ENCODE assay signal across 8 cellular contexts in the genomic region with DNA sequence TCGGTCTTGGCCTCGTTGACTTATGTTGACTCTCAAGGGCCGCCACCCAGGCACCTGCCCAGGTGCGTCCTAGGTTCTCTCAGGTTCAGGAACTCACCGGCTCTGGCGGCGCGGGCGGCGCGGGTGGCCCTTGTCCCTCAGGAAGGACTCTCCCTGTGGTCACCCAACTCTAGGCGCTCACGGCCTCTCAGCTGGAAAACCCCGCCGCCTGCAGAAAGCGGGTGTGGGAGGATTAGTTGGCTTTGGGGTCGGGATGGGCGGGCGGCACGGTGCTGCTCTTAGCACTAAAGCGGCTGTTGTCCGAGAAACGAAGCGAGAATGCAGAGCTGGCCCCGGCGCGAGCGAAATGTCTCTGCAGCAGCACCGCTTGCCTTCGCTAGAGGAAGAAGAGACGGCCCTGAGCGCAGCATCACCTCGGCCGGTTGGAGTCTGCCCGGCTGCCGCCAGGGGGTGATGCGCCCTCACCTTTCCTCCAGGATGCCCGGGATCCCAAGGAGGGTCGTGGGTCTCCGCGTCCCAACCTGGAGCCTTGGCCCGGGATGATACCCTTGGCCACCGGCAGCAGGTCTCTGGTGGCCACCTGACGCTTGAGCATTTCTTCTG. TPM values are rescaled to one million over a fixed set of nuclear protein-coding genes. Genes with fewer than 3 reads are reported as not detected.
DNase-seq lines count a peak whose midpoint lies in the region; ATAC-seq and TF ChIP-seq lines count a peak whose summit lies in the region.

No MANE protein-coding gene starts in this region.

- no peak overlapping the region for H3K27ac Mint-ChIP-seq in chondrocyte (ENCODE audit: unreplicated experiment)

- intact Hi-C loops in left colon (cut with DNase I, micrococcal nuclease): loop anchor here in 1 of 2 donors (5.0 kb wide), 1 partner anchor 173 kb away; no protein-coding TSS in a partner anchor

- no peaks in the 10 kb centered on the region for H3K9me3 Mint-ChIP-seq in chondrocyte (ENCODE audit: low read depth)

- no peaks in the 10 kb centered on the region for H3K4me1 Mint-ChIP-seq in chondrocyte (ENCODE audit: low read depth)

- peaks cover 38% of the 10 kb centered on the region for H3K27me3 Mint-ChIP-seq in chondrocyte (ENCODE audit: low read depth)

- H3K4me3 Mint-ChIP-seq in chondrocyte (ENCODE audit: unreplicated experiment): no peak overlapping the region

- TF ChIP-seq CTCF in AG04449 (IDR thresholded peaks at IDR 0.05; ENCODE audit: insufficient read depth, low read length, missing control alignments) (peak; percentile 63), chondrocyte (IDR thresholded peaks at IDR 0.05) (peak; percentile 81)

- CTCF ChIA-PET in AG04449 (lab: Yijun Ruan, JAX): interaction anchor here (1.0 to 7.0 kb wide), 3 partner anchors 22 to 176 kb away, joined by 3 to 89 read pairs (median 3); no protein-coding TSS in a partner anchor

- POLR2A ChIA-PET in AG04449 (lab: Yijun Ruan, JAX): interaction anchor here (0.5 kb wide), 1 partner anchor 250 kb away, joined by 3 read pairs; no protein-coding TSS in a partner anchor

- no peak overlapping the region for H3K4me3 ChIP-seq in AG04449 (ENCODE audit: low read depth, low read length)

- ATAC-seq in GM21526 (IDR thresholded peaks at IDR 0.05; ENCODE audit: low FRiP score, unreplicated experiment) (peak; percentile 68), left colon (peak; percentile 95)

- no peak for DNase-seq in AG04449 (ENCODE audit: low read depth, low spot score)
- DNase-seq in T follicular helper cell (ENCODE audit: low read depth): peak; percentile 6
- DNase-seq in chondrocyte (ENCODE audit: low spot score): no peak
- DNase-seq in left colon: peak; percentile 33 to 56
- DNase-seq in stimulated activated CD4-positive, alpha-beta T cell treated with anti-CD3 and anti-CD28 coated beads, Interleukin-4, amount 100 ng/mL, for 48 hours (ENCODE audit: low read depth in 2 of 2): peak; percentile 6 to 37
- DNase-seq in NCI-H2081 (lab: John Stamatoyannopoulos, UW): no peak
- no peak for DNase-seq in NCI-H2171 (lab: John Stamatoyannopoulos, UW)

- H3K36me3 Mint-ChIP-seq in chondrocyte (ENCODE audit: low read depth): peaks cover 2% of the 10 kb centered on the region

RNA-seq across cellular contexts. Expression of a gene that starts 8.1 kb away (rescaled TPM):
- total RNA-seq in chondrocyte: 8.9 to 11.1 TPM (median 9.3 TPM) in 3 replicates
- total RNA-seq in left colon: 10 to 100 TPM in 1 of 2 donors, 1 to 10 TPM in 1; 9.5 to 11.6 TPM

RNA-seq across cellular contexts. Expression of a gene that starts 44.9 kb away (rescaled TPM):
- total RNA-seq in chondrocyte (31.4 to 38.0 TPM (median 35.2 TPM) in 3 replicates), left colon (10 to 100 TPM; 27.5 to 30.3 TPM)

Comparison
In these comparisons a context has a peak if more than half of its experiments do, and no peak if none do; other contexts are left out.
1. DNase-seq: peak in T follicular helper cell (single experiment), left colon (2 of 2) and stimulated activated CD4-positive, alpha-beta T cell treated with anti-CD3 and anti-CD28 coated beads, Interleukin-4, amount 100 ng/mL, for 48 hours (2 of 2); none in AG04449 (single experiment), chondrocyte (single experiment), NCI-H2081 (0 of 2) and NCI-H2171 (single experiment).